ENCODE assay signal across 19 cellular contexts in genomic region chr6:163036251-163036650, GRCh38.
"Had no signal": no experiment of that assay in that cellular context is flagged by ENCODE, and none has a peak within 500 bp of the region (broad histone marks: within the 10 kb centered on the region; RNA-seq: fewer than 3 reads in every experiment).

No MANE protein-coding gene starts in this region.

- ATAC-seq: esophagus mucosa; left colon; left ventricle myocardium superior; natural killer cell treated with Interleukin-12 subunit alpha and Interleukin-12 subunit beta and Interleukin-15 and Interleukin-18, amount 100 ng/mL, for 72 hours; pancreas; right lobe of liver had no signal

- DNase-seq: cortex of kidney; dorsolateral prefrontal cortex; effector CD8-positive, alpha-beta T cell; head of caudate nucleus; kidney; left colon; left ventricle myocardium superior; mesenchymal stem cell; midbrain; nucleus accumbens; pancreas; right lobe of liver; stimulated activated CD4-positive, alpha-beta T cell treated with anti-CD3 and anti-CD28 coated beads, Interleukin-4, amount 100 ng/mL, for 1 hour; stimulated activated CD8-positive, alpha-beta memory T cell treated with anti-CD3 and anti-CD28 coated beads, Interleukin-4, amount 100 ng/mL, for 48 hours; tibial artery; upper lobe of left lung; uterus had no signal
